8 cellular contexts compared by ENCODE assay signal in the genomic region with DNA sequence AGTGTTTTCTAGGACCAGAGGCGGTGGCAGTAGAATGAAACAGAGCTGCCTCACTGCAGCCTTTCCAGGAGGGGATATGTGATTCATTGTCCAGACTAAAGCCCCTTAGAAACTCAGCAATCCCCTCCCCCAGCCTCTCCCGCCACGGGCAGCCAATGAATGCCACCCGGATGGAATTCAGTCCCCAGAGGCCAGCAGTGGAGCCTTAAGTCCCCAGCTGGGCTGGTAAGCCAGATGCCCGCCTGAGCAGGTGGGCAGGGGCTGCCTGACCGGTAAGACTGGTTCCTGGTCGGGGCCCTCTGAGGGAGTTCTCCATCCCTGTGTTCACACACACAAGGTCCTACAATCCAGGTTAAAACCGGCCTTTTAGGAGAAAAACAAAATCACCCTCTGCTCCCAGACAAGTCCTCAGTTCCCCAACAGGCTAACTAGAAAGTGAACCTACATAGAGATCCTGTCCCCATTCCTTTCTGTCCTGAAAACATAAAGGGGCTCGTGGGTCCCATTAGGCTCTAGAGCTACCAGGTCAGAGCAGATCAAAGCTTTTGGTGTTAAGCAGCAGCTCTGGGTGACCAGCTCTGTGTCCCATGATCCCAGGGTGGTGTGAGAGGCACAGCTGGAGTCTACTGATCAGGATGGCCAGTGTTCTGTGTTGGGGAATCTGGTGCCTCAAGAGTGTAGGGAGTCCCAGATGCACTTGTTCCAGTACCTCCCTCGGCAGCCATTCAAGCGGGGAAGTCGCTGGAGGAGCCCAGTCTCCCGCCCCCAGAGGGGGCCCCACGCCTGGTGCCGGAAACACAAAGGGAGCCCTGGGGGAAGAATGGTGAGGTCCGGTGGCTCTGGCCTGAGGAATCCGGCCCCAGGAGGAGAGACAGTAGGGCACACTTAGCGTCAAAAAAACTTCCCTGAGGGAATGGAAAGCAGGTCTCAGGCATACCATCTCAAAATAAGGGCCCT. TPM values are rescaled to one million over a fixed set of nuclear protein-coding genes. Genes with fewer than 3 reads are reported as not detected.
DNase-seq lines count a peak whose midpoint lies in the region; ATAC-seq, FAIRE-seq and TF ChIP-seq lines count a peak whose summit lies in the region.

No MANE protein-coding gene starts in this region.

- intact Hi-C loops in kidney (cut with DNase I): no loop called here

- in situ Hi-C loops in astrocyte of the spinal cord (cut with HindIII; ENCODE audit: low sequenced_read_pairs): no loop called here

- no peaks in the 10 kb centered on the region for H3K9me3 ChIP-seq in kidney (ENCODE audit: control insufficient read depth in 1 of 2, low read length in 2 of 2)

- peaks cover 35 to 58% of the 10 kb centered on the region in 2 donors for H3K4me1 ChIP-seq in kidney (ENCODE audit: control insufficient read depth in 1 of 2, insufficient read depth in 1 of 2, low read depth in 1 of 2, low read length in 2 of 2)

- TF ChIP-seq CTCF in astrocyte of the spinal cord (IDR thresholded peaks at IDR 0.05; ENCODE audit: low read depth, low read length) (no peak), kidney (IDR thresholded peaks at IDR 0.05; ENCODE audit: borderline replicate concordance, extremely low read depth, insufficient read depth) (no peak)

- no peak for ATAC-seq in HG02973 (IDR thresholded peaks at IDR 0.05; ENCODE audit: unreplicated experiment)
- ATAC-seq in GM19035 (IDR thresholded peaks at IDR 0.05; ENCODE audit: unreplicated experiment): no peak

- H3K27ac ChIP-seq in kidney (ENCODE audit: low read depth in 2 of 2, low read length in 2 of 2): peak overlapping the region; percentile 85 to 92

- H3K4me3 ChIP-seq in astrocyte of the spinal cord (ENCODE audit: low read depth, low read length): peak overlapping the region; percentile 27
- H3K4me3 ChIP-seq in kidney (ENCODE audit: low read length in 2 of 2): peak overlapping the region; percentile 50 to 53

- DNase-seq in activated T-cell treated with anti-CD3 and anti-CD28 coated beads for 24 hours (ENCODE audit: low read depth) (peak; percentile 9), NCI-H774 (lab: John Stamatoyannopoulos, UW) (peak; percentile 51), astrocyte of the spinal cord (ENCODE audit: low read depth, low spot score) (no peak), kidney (peak; percentile 94)
- DNase-seq in activated T-cell treated with anti-CD3 and anti-CD28 coated beads, Interleukin-2, amount 50 U/mL, for 1 hour: no peak
- DNase-seq in stimulated activated CD4-positive, alpha-beta T cell treated with anti-CD3 and anti-CD28 coated beads, Interleukin-4, amount 100 ng/mL, for 24 hours: peak; percentile 32

- no peak for FAIRE-seq in kidney (lab: Jason Lieb, UNC)

- peaks cover 7 to 13% of the 10 kb centered on the region in 2 donors for H3K36me3 ChIP-seq in kidney (ENCODE audit: control insufficient read depth in 1 of 2, insufficient read depth in 2 of 2, low read length in 2 of 2)

- H3K9ac ChIP-seq in kidney (ENCODE audit: low read length in 2 of 2): peak overlapping the region; percentile 43 to 74

RNA-seq across cellular contexts. Expression of a gene that starts 2.6 kb away (rescaled TPM):
- total RNA-seq in kidney: 40.9 TPM
- polyA plus RNA-seq in kidney (ENCODE audit: insufficient read depth, low read depth, low replicate concordance): 33.3 TPM

RNA-seq across cellular contexts. Expression of a gene that starts 51.2 kb away (rescaled TPM):
- 42.7 TPM for total RNA-seq in kidney
- polyA plus RNA-seq in kidney (ENCODE audit: insufficient read depth, low read depth, low replicate concordance): 21.4 TPM

RNA-seq across cellular contexts. Expression of a gene that starts 55.9 kb away (rescaled TPM):
- 46.5 TPM for total RNA-seq in kidney
- polyA plus RNA-seq in kidney (ENCODE audit: insufficient read depth, low read depth, low replicate concordance): 93.3 TPM

Comparison
In these comparisons a context has a peak if more than half of its experiments do, and no peak if none do; other contexts are left out.
1. DNase-seq: peak in activated T-cell treated with anti-CD3 and anti-CD28 coated beads for 24 hours (single experiment), NCI-H774 (single experiment), kidney (single experiment) and stimulated activated CD4-positive, alpha-beta T cell treated with anti-CD3 and anti-CD28 coated beads, Interleukin-4, amount 100 ng/mL, for 24 hours (single experiment); none in activated T-cell treated with anti-CD3 and anti-CD28 coated beads, Interleukin-2, amount 50 U/mL, for 1 hour (single experiment) and astrocyte of the spinal cord (single experiment).